ENCODE assay signal across 8 cellular contexts in genomic region chr16:84718-85452, GRCh38. TPM values are rescaled to one million over a fixed set of nuclear protein-coding genes. Genes with fewer than 3 reads are reported as not detected.
DNase-seq lines count a peak whose midpoint lies in the region; ATAC-seq and TF ChIP-seq lines count a peak whose summit lies in the region.

No MANE protein-coding gene starts in this region.

- no peaks in the 10 kb centered on the region for H3K9me3 ChIP-seq in BLaER1 treated with 17β-estradiol and CSF1 and Interleukin-3, amounts not matched to agents 10 nM and 100 nM (replicated peaks in 1 of 11)
- H3K9me3 ChIP-seq in KOPT-K1 (ENCODE audit: insufficient read depth, low read length, poor library complexity, severe bottlenecking): no peaks in the 10 kb centered on the region
- no peaks in the 10 kb centered on the region for H3K9me3 ChIP-seq in mucosa of stomach (ENCODE audit: control insufficient read depth, low read length)

- H3K4me3 ChIP-seq in BLaER1 treated with 17β-estradiol and CSF1 and Interleukin-3, amounts not matched to agents 10 nM and 100 nM: peak overlapping the region in 8 of 10 experiments; percentile 26 to 56 (median 42); a peak in 15 of 20 replicates
- H3K4me3 ChIP-seq in mucosa of stomach (ENCODE audit: low read length): no peak overlapping the region

- peak overlapping the region; percentile 50 to 82 (median 75) for H3K9ac ChIP-seq in BLaER1 treated with 17β-estradiol and CSF1 and Interleukin-3, amounts not matched to agents 10 nM and 100 nM
- peak overlapping the region; percentile 37 for H3K9ac ChIP-seq in mucosa of stomach (ENCODE audit: low read length)

- no peak for DNase-seq in WTC11 (ENCODE audit: low spot score)
- peak; percentile 97 for DNase-seq in stromal cell of bone marrow (ENCODE audit: low read depth)
- DNase-seq in HuH-7 (ENCODE audit: low spot score): no peak

- intact Hi-C loops in dendritic cell treated with granulocyte-macrophage colony-stimulating factor and Interleukin-4, amounts not matched to agents 40 ng/mL and 50 ng/mL, for 4 days (cut with micrococcal nuclease): no loop called here

- ATAC-seq in GM19438 (IDR thresholded peaks at IDR 0.05; ENCODE audit: low read depth, unreplicated experiment): peak; percentile 59
- ATAC-seq in WTC11: no peak

- peak overlapping the region; percentile 30 to 99 (median 86); a peak in 21 of 22 replicates for H3K27ac ChIP-seq in BLaER1 treated with 17β-estradiol and CSF1 and Interleukin-3, amounts not matched to agents 10 nM and 100 nM
- H3K27ac ChIP-seq in KOPT-K1 (ENCODE audit: low read depth, low read length, poor library complexity, severe bottlenecking): peak overlapping the region; percentile 54

- peaks cover 65 to 88% (median 76%) of the 10 kb centered on the region in 11 experiments for H3K36me3 ChIP-seq in BLaER1 treated with 17β-estradiol and CSF1 and Interleukin-3, amounts not matched to agents 10 nM and 100 nM
- H3K36me3 ChIP-seq in KOPT-K1 (ENCODE audit: insufficient read depth, low read length) (peaks cover 68% of the 10 kb centered on the region), mucosa of stomach (ENCODE audit: control insufficient read depth, insufficient read depth, low read length) (no peaks in the 10 kb centered on the region)

- peak overlapping the region; percentile 78 to 99 (median 93) for H3K4me2 ChIP-seq in BLaER1 treated with 17β-estradiol and CSF1 and Interleukin-3, amounts not matched to agents 10 nM and 100 nM

- TF ChIP-seq CTCF in WTC11 (IDR thresholded peaks at IDR 0.05): no peak

- no peaks in the 10 kb centered on the region for H3K27me3 Mint-ChIP-seq in WTC11 (ENCODE audit: low read depth)
- no peaks in the 10 kb centered on the region for H3K27me3 Mint-ChIP-seq in dendritic cell treated with granulocyte-macrophage colony-stimulating factor and Interleukin-4, amounts not matched to agents 40 ng/mL and 50 ng/mL, for 4 days

- POLR2A ChIA-PET in WTC11 (lab: Charles Lee): interaction anchor here (0.5 to 1.3 kb wide), 2 partner anchors 14 to 326 kb away, joined by 3 to 7 read pairs; no protein-coding TSS in a partner anchor

- CTCF ChIA-PET in WTC11 (lab: Charles Lee): interaction anchor here (0.5 to 8.2 kb wide), 7 partner anchors 9 to 98 kb away, joined by 3 to 63 read pairs (median 5); no protein-coding TSS in a partner anchor

- no peaks in the 10 kb centered on the region for H3K9me3 Mint-ChIP-seq in WTC11
- no peaks in the 10 kb centered on the region for H3K9me3 Mint-ChIP-seq in dendritic cell treated with granulocyte-macrophage colony-stimulating factor and Interleukin-4, amounts not matched to agents 40 ng/mL and 50 ng/mL, for 4 days

- H3K4me1 Mint-ChIP-seq in WTC11: peaks cover 8% of the 10 kb centered on the region; the same call in 1 of the 2 replicates
- peaks cover 45% of the 10 kb centered on the region for H3K4me1 Mint-ChIP-seq in dendritic cell treated with granulocyte-macrophage colony-stimulating factor and Interleukin-4, amounts not matched to agents 40 ng/mL and 50 ng/mL, for 4 days (ENCODE audit: low read depth)

- H3K4me1 ChIP-seq in BLaER1 treated with 17β-estradiol and CSF1 and Interleukin-3, amounts not matched to agents 10 nM and 100 nM: peaks cover 54 to 96% (median 84%) of the 10 kb centered on the region in 10 experiments
- peaks cover 30% of the 10 kb centered on the region for H3K4me1 ChIP-seq in mucosa of stomach (ENCODE audit: control insufficient read depth, insufficient read depth, low read length)

- peak overlapping the region; percentile 45; the same call in 1 of the 2 replicates for H3K27ac Mint-ChIP-seq in WTC11
- peak overlapping the region; percentile 40 for H3K27ac Mint-ChIP-seq in dendritic cell treated with granulocyte-macrophage colony-stimulating factor and Interleukin-4, amounts not matched to agents 40 ng/mL and 50 ng/mL, for 4 days

- peaks cover 6 to 77% (median 33%) of the 10 kb centered on the region in 11 experiments; a peak in 16 of 22 replicates for H4K20me1 ChIP-seq in BLaER1 treated with 17β-estradiol and CSF1 and Interleukin-3, amounts not matched to agents 10 nM and 100 nM

- H3K4me3 Mint-ChIP-seq in WTC11: no peak overlapping the region
- H3K4me3 Mint-ChIP-seq in dendritic cell treated with granulocyte-macrophage colony-stimulating factor and Interleukin-4, amounts not matched to agents 40 ng/mL and 50 ng/mL, for 4 days: peak overlapping the region; percentile 14

- no peaks in the 10 kb centered on the region for H3K27me3 ChIP-seq in BLaER1 treated with 17β-estradiol and CSF1 and Interleukin-3, amounts not matched to agents 10 nM and 100 nM
- H3K27me3 ChIP-seq in mucosa of stomach (ENCODE audit: control insufficient read depth, insufficient read depth, low read length): no peaks in the 10 kb centered on the region

- peaks cover 17% of the 10 kb centered on the region for H3K36me3 Mint-ChIP-seq in WTC11
- H3K36me3 Mint-ChIP-seq in dendritic cell treated with granulocyte-macrophage colony-stimulating factor and Interleukin-4, amounts not matched to agents 40 ng/mL and 50 ng/mL, for 4 days (ENCODE audit: low read depth): peaks cover 93% of the 10 kb centered on the region

TF ChIP-seq in WTC11, 78 proteins besides CTCF, POLR2A, EP300 and RAD21 (continues in another document):
- TF ChIP-seq ESRRA (CRISPR knock-in tag; IDR thresholded peaks at IDR 0.05; ENCODE audit: borderline replicate concordance): no peak
- TF ChIP-seq, protein P1, sequence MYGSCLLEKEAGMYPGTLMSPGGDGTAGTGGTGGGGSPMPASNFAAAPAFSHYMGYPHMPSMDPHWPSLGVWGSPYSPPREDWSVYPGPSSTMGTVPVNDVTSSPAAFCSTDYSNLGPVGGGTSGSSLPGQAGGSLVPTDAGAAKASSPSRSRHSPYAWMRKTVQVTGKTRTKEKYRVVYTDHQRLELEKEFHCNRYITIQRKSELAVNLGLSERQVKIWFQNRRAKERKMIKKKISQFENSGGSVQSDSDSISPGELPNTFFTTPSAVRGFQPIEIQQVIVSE (CRISPR knock-in tag; IDR thresholded peaks at IDR 0.05; ENCODE audit: borderline replicate concordance): no peak
- no peak for TF ChIP-seq SMAD4 (CRISPR knock-in tag; IDR thresholded peaks at IDR 0.05)
- no peak for TF ChIP-seq OVOL2 (CRISPR knock-in tag; IDR thresholded peaks at IDR 0.05; ENCODE audit: borderline replicate concordance)
- TF ChIP-seq MLX (CRISPR knock-in tag; IDR thresholded peaks at IDR 0.05): no peak
- TF ChIP-seq, protein P2, sequence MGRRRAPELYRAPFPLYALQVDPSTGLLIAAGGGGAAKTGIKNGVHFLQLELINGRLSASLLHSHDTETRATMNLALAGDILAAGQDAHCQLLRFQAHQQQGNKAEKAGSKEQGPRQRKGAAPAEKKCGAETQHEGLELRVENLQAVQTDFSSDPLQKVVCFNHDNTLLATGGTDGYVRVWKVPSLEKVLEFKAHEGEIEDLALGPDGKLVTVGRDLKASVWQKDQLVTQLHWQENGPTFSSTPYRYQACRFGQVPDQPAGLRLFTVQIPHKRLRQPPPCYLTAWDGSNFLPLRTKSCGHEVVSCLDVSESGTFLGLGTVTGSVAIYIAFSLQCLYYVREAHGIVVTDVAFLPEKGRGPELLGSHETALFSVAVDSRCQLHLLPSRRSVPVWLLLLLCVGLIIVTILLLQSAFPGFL (CRISPR knock-in tag; IDR thresholded peaks at IDR 0.05; ENCODE audit: borderline replicate concordance): no peak
- TF ChIP-seq ZSCAN18 (CRISPR knock-in tag; IDR thresholded peaks at IDR 0.05): no peak
- TF ChIP-seq, protein P3, sequence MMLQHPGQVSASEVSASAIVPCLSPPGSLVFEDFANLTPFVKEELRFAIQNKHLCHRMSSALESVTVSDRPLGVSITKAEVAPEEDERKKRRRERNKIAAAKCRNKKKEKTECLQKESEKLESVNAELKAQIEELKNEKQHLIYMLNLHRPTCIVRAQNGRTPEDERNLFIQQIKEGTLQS (CRISPR knock-in tag; conservative IDR thresholded peaks at IDR 0.05): no peak
- no peak for TF ChIP-seq JUN (CRISPR knock-in tag; IDR thresholded peaks at IDR 0.05)
- no peak for TF ChIP-seq ZNF219 (CRISPR knock-in tag; IDR thresholded peaks at IDR 0.05; ENCODE audit: borderline replicate concordance)
- TF ChIP-seq, protein P4, sequence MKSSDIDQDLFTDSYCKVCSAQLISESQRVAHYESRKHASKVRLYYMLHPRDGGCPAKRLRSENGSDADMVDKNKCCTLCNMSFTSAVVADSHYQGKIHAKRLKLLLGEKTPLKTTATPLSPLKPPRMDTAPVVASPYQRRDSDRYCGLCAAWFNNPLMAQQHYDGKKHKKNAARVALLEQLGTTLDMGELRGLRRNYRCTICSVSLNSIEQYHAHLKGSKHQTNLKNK (CRISPR knock-in tag; IDR thresholded peaks at IDR 0.05): no peak
- TF ChIP-seq ZNF423 (CRISPR knock-in tag; IDR thresholded peaks at IDR 0.05): no peak
- no peak for TF ChIP-seq ELF4 (CRISPR knock-in tag; IDR thresholded peaks at IDR 0.05; ENCODE audit: low read depth)
- no peak for TF ChIP-seq RORB (CRISPR knock-in tag; IDR thresholded peaks at IDR 0.05)

RNA-seq across cellular contexts. Expression of gene MPG, which starts 6.9 kb away (rescaled TPM):
- total RNA-seq in WTC11 (2021): 60.0 to 62.0 TPM (median 60.0 TPM) in 3 replicates

RNA-seq across cellular contexts. Expression of gene RHBDF1, which starts 12.5 kb away (rescaled TPM):
- 40.9 to 60.8 TPM (median 44.2 TPM) in 3 replicates for total RNA-seq in WTC11 (2021)

RNA-seq across cellular contexts. Expression of gene SNRNP25, which starts 31.3 kb away (rescaled TPM):
- 51.6 to 55.9 TPM (median 54.7 TPM) in 3 replicates for total RNA-seq in WTC11 (2021)

RNA-seq across cellular contexts. Expression of gene POLR3K, which starts 31.5 kb away (rescaled TPM):
- 37.9 to 40.1 TPM (median 38.6 TPM) in 3 replicates for total RNA-seq in WTC11 (2021)

RNA-seq across cellular contexts. Expression of gene NPRL3, which starts 53.6 kb away (rescaled TPM):
- 41.1 to 47.9 TPM (median 45.7 TPM) in 3 replicates for total RNA-seq in WTC11 (2021)
